ENCODE assay signal across 13 cellular contexts in genomic region chr3:129144786-129145185, GRCh38. TPM values are rescaled to one million over a fixed set of nuclear protein-coding genes. Genes with fewer than 3 reads are reported as not detected.
A peak's percentile ranks its signal among the peaks of the same experiment; 100 is the strongest.
DNase-seq lines count a peak whose midpoint lies in the region; ATAC-seq lines count a peak whose summit lies in the region.
"Had no signal": no experiment of that assay in that cellular context is flagged by ENCODE, and none has a peak within 500 bp of the region (broad histone marks: within the 10 kb centered on the region; RNA-seq: fewer than 3 reads in every experiment).

No MANE protein-coding gene starts in this region.

- ATAC-seq in left lobe of liver (no peak), GM18870 (IDR thresholded peaks at IDR 0.05; ENCODE audit: unreplicated experiment) (no peak)
- ATAC-seq: A549; CD8-positive, alpha-beta T cell had no signal

- intact Hi-C loops in posterior vena cava (cut with DNase I), result no loop called here

- DNase-seq in activated CD8-positive, alpha-beta memory T cell treated with anti-CD3 and anti-CD28 coated beads, Interleukin-2, amount 50 U/mL, for 48 hours, result peak; percentile 22
- no peak for DNase-seq in activated CD8-positive, alpha-beta memory T cell treated with anti-CD3 and anti-CD28 coated beads for 24 hours
- DNase-seq in left lobe of liver (ENCODE audit: low spot score), result peak; percentile 23
- no peak for DNase-seq in posterior vena cava (ENCODE audit: low spot score)
- DNase-seq: AML-193; Caco-2; Calu3; CD4-positive, alpha-beta T cell; CD8-positive, alpha-beta T cell; DMS79 treated with DMSO at 0.1 percent for 48 hours; GF-D8 had no signal

RNA-seq across cellular contexts. Expression of gene ISY1, which starts 16.1 kb away (rescaled TPM):
- total RNA-seq in left lobe of liver (8.5 TPM), posterior vena cava (10 to 100 TPM; 21.1 to 23.7 TPM)

RNA-seq across cellular contexts. Expression of gene RAB43, which starts 23.2 kb away (rescaled TPM):
- 38.1 TPM for total RNA-seq in left lobe of liver
- 10 to 100 TPM; 18.1 to 21.7 TPM for total RNA-seq in posterior vena cava

RNA-seq across cellular contexts. Expression of gene CNBP, which starts 38.9 kb away (rescaled TPM):
- total RNA-seq in left lobe of liver (205 TPM), posterior vena cava (100 to 1,000 TPM; 267 to 284 TPM)

Comparison
In these comparisons a context has a peak if more than half of its experiments do, and no peak if none do; other contexts are left out.
1. DNase-seq: peak in activated CD8-positive, alpha-beta memory T cell treated with anti-CD3 and anti-CD28 coated beads, Interleukin-2, amount 50 U/mL, for 48 hours (single experiment) and left lobe of liver (single experiment); none in activated CD8-positive, alpha-beta memory T cell treated with anti-CD3 and anti-CD28 coated beads for 24 hours (single experiment) and posterior vena cava (single experiment).